8 cellular contexts compared by ENCODE assay signal in genomic region chr17:34199932-34200534, GRCh38. TPM values are rescaled to one million over a fixed set of nuclear protein-coding genes. Genes with fewer than 3 reads are reported as not detected.
DNase-seq lines count a peak whose midpoint lies in the region; ATAC-seq and TF ChIP-seq lines count a peak whose summit lies in the region.

No MANE protein-coding gene starts in this region.

- no peaks in the 10 kb centered on the region for H3K9me2 ChIP-seq in SU-DHL-6 (replicated peaks; ENCODE audit: insufficient read depth, low read length)

- H3K4me1 Mint-ChIP-seq in activated naive CD8-positive, alpha-beta T cell treated with anti-CD3 and anti-CD28 coated beads, Interleukin-2, amount 10 ng/mL, durations not matched to agents 7 days and 5 days = peaks cover 3% of the 10 kb centered on the region

- H3K4me1 ChIP-seq in prostate gland (replicated peaks) (no peaks in the 10 kb centered on the region), vagina (peaks cover 6% of the 10 kb centered on the region)

- no peaks in the 10 kb centered on the region for H3K36me3 Mint-ChIP-seq in activated naive CD8-positive, alpha-beta T cell treated with anti-CD3 and anti-CD28 coated beads, Interleukin-2, amount 10 ng/mL, durations not matched to agents 7 days and 5 days

- peaks cover 3% of the 10 kb centered on the region for H3K9me3 Mint-ChIP-seq in activated naive CD8-positive, alpha-beta T cell treated with anti-CD3 and anti-CD28 coated beads, Interleukin-2, amount 10 ng/mL, durations not matched to agents 7 days and 5 days

- no peaks in the 10 kb centered on the region for H4K20me1 ChIP-seq in SU-DHL-6 (ENCODE audit: low read depth, low read length)

- no peaks in the 10 kb centered on the region for H3K27me3 ChIP-seq in SU-DHL-6 (ENCODE audit: low read length)
- H3K27me3 ChIP-seq in prostate gland (replicated peaks; ENCODE audit: insufficient read depth) = no peaks in the 10 kb centered on the region
- H3K27me3 ChIP-seq in vagina = no peaks in the 10 kb centered on the region

- TF ChIP-seq POLR2A in prostate gland (IDR thresholded peaks at IDR 0.05) (no peak), vagina (IDR thresholded peaks at IDR 0.05) (no peak)

- no peak overlapping the region for H3K27ac Mint-ChIP-seq in activated naive CD8-positive, alpha-beta T cell treated with anti-CD3 and anti-CD28 coated beads, Interleukin-2, amount 10 ng/mL, durations not matched to agents 7 days and 5 days

- no peaks in the 10 kb centered on the region for H3F3A ChIP-seq in SU-DHL-6 (ENCODE audit: insufficient read depth)

- no peak overlapping the region for H3K9ac ChIP-seq in SU-DHL-6 (ENCODE audit: low read length)

- H3K79me2 ChIP-seq in SU-DHL-6 (ENCODE audit: insufficient read depth, low read length) = no peaks in the 10 kb centered on the region

- intact Hi-C loops in Right ventricle myocardium superior (cut with DNase I) (loop anchor here (2.0 kb wide), 2 partner anchors 101 to 161 kb away; no protein-coding TSS in a partner anchor), prostate gland (cut with DNase I) (loop anchor here (1.0 to 2.0 kb wide), 2 partner anchors 107 to 162 kb away; no protein-coding TSS in a partner anchor), vagina (cut with DNase I) (loop anchor here (5.0 kb wide), 1 partner anchor 162 kb away; the partner anchor contains the start of gene CCL1)

- H3K4me3 ChIP-seq in AG04449 (ENCODE audit: low read depth, low read length) = no peak overlapping the region
- no peak overlapping the region for H3K4me3 ChIP-seq in SU-DHL-6 (ENCODE audit: insufficient read depth, low read length, poor library complexity, severe bottlenecking)
- H3K4me3 ChIP-seq in prostate gland = no peak overlapping the region
- no peak overlapping the region for H3K4me3 ChIP-seq in vagina

- peak; percentile 100 for TF ChIP-seq CTCF in AG04449 (IDR thresholded peaks at IDR 0.05; ENCODE audit: insufficient read depth, low read length, missing control alignments)
- peak; percentile 82 for TF ChIP-seq CTCF in SU-DHL-6 (IDR thresholded peaks at IDR 0.05; ENCODE audit: insufficient read depth, low read length, poor library complexity, severe bottlenecking)
- TF ChIP-seq CTCF in prostate gland (IDR thresholded peaks at IDR 0.05) = peak; percentile 100
- TF ChIP-seq CTCF in vagina (IDR thresholded peaks at IDR 0.05) = peak; percentile 99 to 100 (median 100)

- peak; percentile 41 for DNase-seq in AG04449 (ENCODE audit: low read depth, low spot score)
- DNase-seq in NCI-H1105 (lab: John Stamatoyannopoulos, UW) = peak; percentile 70
- peak; percentile 41 for DNase-seq in activated naive CD8-positive, alpha-beta T cell treated with anti-CD3 and anti-CD28 coated beads, Interleukin-2, amount 10 ng/mL, durations not matched to agents 7 days and 5 days
- peak; percentile 54 for DNase-seq in Right ventricle myocardium superior
- peak; percentile 83 for DNase-seq in prostate gland (ENCODE audit: low spot score)
- DNase-seq in vagina (ENCODE audit: extremely low spot score in 2 of 2) = no peak

- H3K27ac ChIP-seq in SU-DHL-6 (ENCODE audit: low read depth, low read length) (no peak overlapping the region), prostate gland (no peak overlapping the region), vagina (no peak overlapping the region)

- no peak overlapping the region for H2AFZ ChIP-seq in SU-DHL-6 (ENCODE audit: low read depth, low read length, severe bottlenecking)

- H3K36me3 ChIP-seq in SU-DHL-6 (ENCODE audit: low read length) (no peaks in the 10 kb centered on the region), prostate gland (no peaks in the 10 kb centered on the region), vagina (no peaks in the 10 kb centered on the region)

- no peaks in the 10 kb centered on the region for H3K9me3 ChIP-seq in SU-DHL-6 (ENCODE audit: insufficient read depth, low read length)
- no peaks in the 10 kb centered on the region for H3K9me3 ChIP-seq in prostate gland
- H3K9me3 ChIP-seq in vagina = no peaks in the 10 kb centered on the region

- no peak overlapping the region for H3K4me2 ChIP-seq in SU-DHL-6 (ENCODE audit: low read depth, low read length, poor library complexity, severe bottlenecking)

- WGBS in prostate gland = 7% methylated on average over 8 of the region's 8 CpGs

- CTCF ChIA-PET in AG04449 (lab: Yijun Ruan, JAX) = interaction anchor here (0.7 to 8.8 kb wide), 42 partner anchors 9 to 421 kb away, joined by 3 to 811 read pairs (median 5); partner anchors contain the start of genes CCL1, CCL11, CCL13 and CCL7

- H3K27me3 Mint-ChIP-seq in activated naive CD8-positive, alpha-beta T cell treated with anti-CD3 and anti-CD28 coated beads, Interleukin-2, amount 10 ng/mL, durations not matched to agents 7 days and 5 days = peaks cover 35% of the 10 kb centered on the region

- POLR2A ChIA-PET in AG04449 (lab: Yijun Ruan, JAX) = no interaction called here
- POLR2A ChIA-PET in activated naive CD8-positive, alpha-beta T cell treated with anti-CD3 and anti-CD28 coated beads, Interleukin-2, amount 10 ng/mL, durations not matched to agents 7 days and 5 days (lab: Charles Lee) = no interaction called here

- H3K4me3 Mint-ChIP-seq in activated naive CD8-positive, alpha-beta T cell treated with anti-CD3 and anti-CD28 coated beads, Interleukin-2, amount 10 ng/mL, durations not matched to agents 7 days and 5 days = no peak overlapping the region

- peak; percentile 75 for ATAC-seq in GM18907 (IDR thresholded peaks at IDR 0.05; ENCODE audit: unreplicated experiment)
- ATAC-seq in activated naive CD8-positive, alpha-beta T cell treated with anti-CD3 and anti-CD28 coated beads, Interleukin-2, amount 10 ng/mL, durations not matched to agents 7 days and 5 days (ENCODE audit: low read depth) = peak; percentile 61
- ATAC-seq in Right ventricle myocardium superior (ENCODE audit: poor library complexity) = peak; percentile 93

RNA-seq across cellular contexts. Expression of gene CCL2, which starts 55.1 kb away (rescaled TPM):
- total RNA-seq in activated naive CD8-positive, alpha-beta T cell treated with anti-CD3 and anti-CD28 coated beads, Interleukin-2, amount 10 ng/mL, durations not matched to agents 7 days and 5 days = 1 to 10 TPM; 6.9 to 9.4 TPM
- total RNA-seq in Right ventricle myocardium superior = 20.7 TPM
- total RNA-seq in prostate gland = 10 to 100 TPM; 30.2 to 41.8 TPM
- 15.2 TPM for total RNA-seq in vagina

Comparison
In these comparisons a context has a peak if more than half of its experiments do, and no peak if none do; other contexts are left out.
1. DNase-seq: peak in AG04449 (single experiment), NCI-H1105 (single experiment), activated naive CD8-positive, alpha-beta T cell treated with anti-CD3 and anti-CD28 coated beads, Interleukin-2, amount 10 ng/mL, durations not matched to agents 7 days and 5 days (single experiment), Right ventricle myocardium superior (single experiment) and prostate gland (single experiment); none in vagina (0 of 2).
2. Peak in every context shown above with its lines, with median percentiles within 50 percentile points of each other: CTCF ChIP-seq and ATAC-seq.